ENCODE assay signal across 8 cellular contexts in the genomic region with DNA sequence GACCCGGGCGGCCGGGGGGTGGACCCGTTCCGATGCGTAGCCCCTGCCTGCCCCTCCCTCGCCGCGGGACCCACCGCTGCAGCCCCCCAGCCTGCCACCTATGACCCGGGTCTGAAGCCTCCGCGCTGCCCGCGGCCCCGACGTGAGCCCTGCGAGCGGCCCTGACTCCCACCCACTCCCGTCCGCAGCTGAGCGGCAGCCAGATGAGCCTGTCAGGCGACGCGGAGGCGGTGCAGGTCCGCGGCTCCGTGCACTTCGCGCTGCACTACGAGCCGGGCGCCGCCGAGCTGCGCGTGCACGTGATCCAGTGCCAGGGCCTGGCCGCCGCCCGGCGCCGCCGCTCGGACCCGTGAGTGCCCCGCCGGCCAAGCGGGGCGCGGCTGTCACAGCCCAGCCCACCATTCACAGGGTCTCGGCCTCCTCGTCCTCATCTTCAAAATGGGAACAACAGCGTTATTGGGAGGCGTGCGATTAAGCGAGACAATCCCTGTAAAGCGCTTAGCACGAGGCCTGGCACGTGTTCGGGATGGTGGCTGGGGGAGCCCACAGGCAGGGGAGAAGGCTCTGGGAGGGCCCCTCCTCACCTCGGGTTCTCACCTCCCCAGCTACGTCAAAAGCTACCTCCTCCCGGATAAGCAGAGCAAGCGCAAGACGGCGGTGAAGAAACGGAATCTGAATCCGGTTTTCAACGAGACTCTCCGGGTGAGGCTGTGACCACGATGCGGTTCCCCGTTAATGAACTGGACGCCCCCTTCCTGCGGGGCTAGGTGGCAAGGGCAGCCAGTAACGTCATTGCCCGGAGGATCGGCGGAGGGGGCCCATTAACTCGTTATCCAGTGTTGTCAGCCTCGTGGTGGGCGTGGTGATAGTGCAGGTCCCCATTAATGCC. TPM values are rescaled to one million over a fixed set of nuclear protein-coding genes. Genes with fewer than 3 reads are reported as not detected.
DNase-seq lines count a peak whose midpoint lies in the region; ATAC-seq and TF ChIP-seq lines count a peak whose summit lies in the region.

No MANE protein-coding gene starts in this region.

- peak; percentile 87 to 89 for ATAC-seq in lower lobe of right lung

- no peaks in the 10 kb centered on the region for H3K9me3 ChIP-seq in lower lobe of right lung
- H3K9me3 ChIP-seq in tibial artery: no peaks in the 10 kb centered on the region

- intact Hi-C loops in lower lobe of right lung (cut with DNase I) (no loop called here), tibial artery (cut with DNase I; ENCODE audit: low total_unique reads) (loop anchor here (10.0 kb wide), 1 partner anchor 45 kb away; no protein-coding TSS in a partner anchor)

- H3K4me3 ChIP-seq in lower lobe of right lung (peak overlapping the region; percentile 58), tibial artery (peak overlapping the region; percentile 39 to 50)

- no peak for TF ChIP-seq CTCF in lower lobe of right lung (IDR thresholded peaks at IDR 0.05)
- peak in 1 of 2 experiments; percentile 4 for TF ChIP-seq CTCF in tibial artery (IDR thresholded peaks at IDR 0.05)

- H3K36me3 ChIP-seq in lower lobe of right lung (peaks cover 31% of the 10 kb centered on the region), tibial artery (peaks cover 1 to 24% (median 14%) of the 10 kb centered on the region in 3 donors)

- H3K4me1 ChIP-seq in lower lobe of right lung: peaks cover 33% of the 10 kb centered on the region
- peaks cover 0 to 29% (median 26%) of the 10 kb centered on the region in 4 donors for H3K4me1 ChIP-seq in tibial artery

- H3K27ac ChIP-seq in lower lobe of right lung (peak overlapping the region; percentile 46), tibial artery (no peak overlapping the region)

- peak; percentile 85 for DNase-seq in ELF-1 (ENCODE audit: low read depth, low spot score)
- DNase-seq in NCI-H2227 treated with DMSO at 0.1 percent for 48 hours (lab: John Stamatoyannopoulos, UW): peak; percentile 72
- peak; percentile 76 for DNase-seq in dermis blood vessel endothelial cell
- DNase-seq in lower lobe of right lung: peak; percentile 83
- DNase-seq in tibial artery: no peak
- no peak for DNase-seq in NAMALWA (ENCODE audit: low spot score)
- no peak for DNase-seq in GM19240 (ENCODE audit: insufficient read length, low spot score)
- DNase-seq in T-helper 1 cell: no peak

- H3K27me3 ChIP-seq in lower lobe of right lung (ENCODE audit: low read depth) (no peaks in the 10 kb centered on the region), tibial artery (peaks cover 0 to 31% of the 10 kb centered on the region in 2 donors)

RNA-seq across cellular contexts. Expression of gene SYTL1, which starts 8.2 kb away (rescaled TPM):
- total RNA-seq in dermis blood vessel endothelial cell (not detected in 2 replicates), lower lobe of right lung (29.3 TPM)

RNA-seq across cellular contexts. Expression of gene MAP3K6, which starts 16.7 kb away (rescaled TPM):
- total RNA-seq in dermis blood vessel endothelial cell (6.6 and 10.3 TPM in 2 replicates), lower lobe of right lung (117 TPM)

RNA-seq across cellular contexts. Expression of gene FCN3, which starts 24.6 kb away (rescaled TPM):
- total RNA-seq in dermis blood vessel endothelial cell (0.09 TPM in 1 of 2 replicates, not detected in the other), lower lobe of right lung (1,125 TPM)

RNA-seq across cellular contexts. Expression of gene TMEM222, which starts 28.1 kb away (rescaled TPM):
- total RNA-seq in dermis blood vessel endothelial cell (23.3 and 34.0 TPM in 2 replicates), lower lobe of right lung (30.2 TPM)

RNA-seq across cellular contexts. Expression of gene CD164L2, which starts 33.1 kb away (rescaled TPM):
- total RNA-seq in dermis blood vessel endothelial cell (not detected in 2 replicates), lower lobe of right lung (6.8 TPM)

Comparison
In these comparisons a context has a peak if more than half of its experiments do, and no peak if none do; other contexts are left out.
1. DNase-seq: peak in ELF-1 (single experiment), NCI-H2227 treated with DMSO at 0.1 percent for 48 hours (single experiment), dermis blood vessel endothelial cell (single experiment) and lower lobe of right lung (single experiment); none in tibial artery (0 of 2), NAMALWA (single experiment), GM19240 (single experiment) and T-helper 1 cell (0 of 5).
2. RNA of gene SYTL1, which starts 8.2 kb away (total RNA-seq): 29.3 TPM in lower lobe of right lung (single experiment); not detected in dermis blood vessel endothelial cell; every median in the first group is over 10 times any median in the second.
3. RNA of gene MAP3K6, which starts 16.7 kb away (total RNA-seq): 117 TPM in lower lobe of right lung (single experiment); 6.6 to 10.3 TPM in dermis blood vessel endothelial cell; every median in the first group is over 10 times any median in the second.
4. RNA of gene FCN3, which starts 24.6 kb away (total RNA-seq): 1,125 TPM in lower lobe of right lung (single experiment); 0.09 TPM in dermis blood vessel endothelial cell; every median in the first group is over 1,000 times any median in the second.